1 cellular context compared by ENCODE assay signal in the genomic region with DNA sequence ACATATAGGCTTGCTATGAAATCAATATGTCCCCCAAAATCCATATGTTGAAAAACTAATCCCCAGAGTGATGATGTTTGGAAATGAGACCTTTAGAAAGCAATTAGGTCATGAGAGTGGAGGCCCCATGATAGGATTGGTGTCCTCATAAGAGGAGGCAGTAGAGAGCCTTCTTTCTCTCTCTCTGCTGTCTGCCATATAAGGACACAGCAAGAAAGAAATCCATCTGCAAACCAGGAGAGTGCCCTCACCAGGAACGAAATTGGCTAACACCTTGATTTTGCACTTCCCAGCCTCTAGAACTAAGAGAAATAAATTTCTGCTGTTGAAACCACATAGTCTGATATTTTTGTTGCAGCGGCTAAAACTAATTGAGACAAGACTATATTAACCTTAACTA.
TF ChIP-seq lines count a peak whose summit lies in the region.

No MANE protein-coding gene starts in this region.

TF ChIP-seq in GM23338, 12 proteins besides CTCF, POLR2A, EP300 and RAD21 (continued from another document):
- TF ChIP-seq, protein P1, sequence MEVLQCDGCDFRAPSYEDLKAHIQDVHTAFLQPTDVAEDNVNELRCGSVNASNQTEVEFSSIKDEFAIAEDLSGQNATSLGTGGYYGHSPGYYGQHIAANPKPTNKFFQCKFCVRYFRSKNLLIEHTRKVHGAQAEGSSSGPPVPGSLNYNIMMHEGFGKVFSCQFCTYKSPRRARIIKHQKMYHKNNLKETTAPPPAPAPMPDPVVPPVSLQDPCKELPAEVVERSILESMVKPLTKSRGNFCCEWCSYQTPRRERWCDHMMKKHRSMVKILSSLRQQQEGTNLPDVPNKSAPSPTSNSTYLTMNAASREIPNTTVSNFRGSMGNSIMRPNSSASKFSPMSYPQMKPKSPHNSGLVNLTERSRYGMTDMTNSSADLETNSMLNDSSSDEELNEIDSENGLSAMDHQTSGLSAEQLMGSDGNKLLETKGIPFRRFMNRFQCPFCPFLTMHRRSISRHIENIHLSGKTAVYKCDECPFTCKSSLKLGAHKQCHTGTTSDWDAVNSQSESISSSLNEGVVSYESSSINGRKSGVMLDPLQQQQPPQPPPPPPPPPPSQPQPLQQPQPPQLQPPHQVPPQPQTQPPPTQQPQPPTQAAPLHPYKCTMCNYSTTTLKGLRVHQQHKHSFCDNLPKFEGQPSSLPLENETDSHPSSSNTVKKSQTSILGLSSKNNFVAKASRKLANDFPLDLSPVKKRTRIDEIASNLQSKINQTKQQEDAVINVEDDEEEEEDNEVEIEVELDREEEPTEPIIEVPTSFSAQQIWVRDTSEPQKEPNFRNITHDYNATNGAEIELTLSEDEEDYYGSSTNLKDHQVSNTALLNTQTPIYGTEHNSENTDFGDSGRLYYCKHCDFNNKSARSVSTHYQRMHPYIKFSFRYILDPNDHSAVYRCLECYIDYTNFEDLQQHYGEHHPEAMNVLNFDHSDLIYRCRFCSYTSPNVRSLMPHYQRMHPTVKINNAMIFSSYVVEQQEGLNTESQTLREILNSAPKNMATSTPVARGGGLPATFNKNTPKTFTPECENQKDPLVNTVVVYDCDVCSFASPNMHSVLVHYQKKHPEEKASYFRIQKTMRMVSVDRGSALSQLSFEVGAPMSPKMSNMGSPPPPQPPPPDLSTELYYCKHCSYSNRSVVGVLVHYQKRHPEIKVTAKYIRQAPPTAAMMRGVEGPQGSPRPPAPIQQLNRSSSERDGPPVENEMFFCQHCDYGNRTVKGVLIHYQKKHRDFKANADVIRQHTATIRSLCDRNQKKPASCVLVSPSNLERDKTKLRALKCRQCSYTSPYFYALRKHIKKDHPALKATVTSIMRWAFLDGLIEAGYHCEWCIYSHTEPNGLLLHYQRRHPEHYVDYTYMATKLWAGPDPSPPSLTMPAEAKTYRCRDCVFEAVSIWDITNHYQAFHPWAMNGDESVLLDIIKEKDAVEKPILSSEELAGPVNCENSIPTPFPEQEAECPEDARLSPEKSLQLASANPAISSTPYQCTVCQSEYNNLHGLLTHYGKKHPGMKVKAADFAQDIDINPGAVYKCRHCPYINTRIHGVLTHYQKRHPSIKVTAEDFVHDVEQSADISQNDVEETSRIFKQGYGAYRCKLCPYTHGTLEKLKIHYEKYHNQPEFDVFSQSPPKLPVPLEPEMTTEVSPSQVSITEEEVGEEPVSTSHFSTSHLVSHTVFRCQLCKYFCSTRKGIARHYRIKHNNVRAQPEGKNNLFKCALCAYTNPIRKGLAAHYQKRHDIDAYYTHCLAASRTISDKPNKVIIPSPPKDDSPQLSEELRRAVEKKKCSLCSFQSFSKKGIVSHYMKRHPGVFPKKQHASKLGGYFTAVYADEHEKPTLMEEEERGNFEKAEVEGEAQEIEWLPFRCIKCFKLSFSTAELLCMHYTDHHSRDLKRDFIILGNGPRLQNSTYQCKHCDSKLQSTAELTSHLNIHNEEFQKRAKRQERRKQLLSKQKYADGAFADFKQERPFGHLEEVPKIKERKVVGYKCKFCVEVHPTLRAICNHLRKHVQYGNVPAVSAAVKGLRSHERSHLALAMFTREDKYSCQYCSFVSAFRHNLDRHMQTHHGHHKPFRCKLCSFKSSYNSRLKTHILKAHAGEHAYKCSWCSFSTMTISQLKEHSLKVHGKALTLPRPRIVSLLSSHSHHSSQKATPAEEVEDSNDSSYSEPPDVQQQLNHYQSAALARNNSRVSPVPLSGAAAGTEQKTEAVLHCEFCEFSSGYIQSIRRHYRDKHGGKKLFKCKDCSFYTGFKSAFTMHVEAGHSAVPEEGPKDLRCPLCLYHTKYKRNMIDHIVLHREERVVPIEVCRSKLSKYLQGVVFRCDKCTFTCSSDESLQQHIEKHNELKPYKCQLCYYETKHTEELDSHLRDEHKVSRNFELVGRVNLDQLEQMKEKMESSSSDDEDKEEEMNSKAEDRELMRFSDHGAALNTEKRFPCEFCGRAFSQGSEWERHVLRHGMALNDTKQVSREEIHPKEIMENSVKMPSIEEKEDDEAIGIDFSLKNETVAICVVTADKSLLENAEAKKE (CRISPR knock-in tag; IDR thresholded peaks at IDR 0.05) = no peak
- no peak for TF ChIP-seq STAT1 (IDR thresholded peaks at IDR 0.05; ENCODE audit: unreplicated experiment)
